Comparison of ENCODE assay signal across 1 cellular context in the genomic region with DNA sequence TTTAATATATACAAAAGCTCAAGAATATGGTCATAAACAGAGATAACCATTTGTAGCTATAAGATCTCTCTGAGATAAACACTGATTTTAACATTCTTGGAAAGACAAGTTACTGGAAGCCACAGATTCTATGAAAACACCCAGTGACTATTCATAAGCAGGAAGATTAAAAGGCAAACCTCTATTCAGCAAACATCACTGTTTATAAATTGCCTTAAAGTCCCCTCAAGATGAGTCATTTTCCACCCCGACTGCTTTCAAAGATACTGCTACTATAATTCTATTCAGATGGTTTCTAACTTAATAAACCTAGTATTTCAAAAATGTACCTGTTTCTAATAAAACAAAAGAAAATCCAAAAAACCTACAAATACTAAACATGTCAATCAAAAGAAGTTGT.
TF ChIP-seq lines count a peak whose summit lies in the region.

No MANE protein-coding gene starts in this region.

TF ChIP-seq in GM12878, 131 proteins besides CTCF, POLR2A, EP300 and RAD21 (continued from another document):
- TF ChIP-seq, protein P1, sequence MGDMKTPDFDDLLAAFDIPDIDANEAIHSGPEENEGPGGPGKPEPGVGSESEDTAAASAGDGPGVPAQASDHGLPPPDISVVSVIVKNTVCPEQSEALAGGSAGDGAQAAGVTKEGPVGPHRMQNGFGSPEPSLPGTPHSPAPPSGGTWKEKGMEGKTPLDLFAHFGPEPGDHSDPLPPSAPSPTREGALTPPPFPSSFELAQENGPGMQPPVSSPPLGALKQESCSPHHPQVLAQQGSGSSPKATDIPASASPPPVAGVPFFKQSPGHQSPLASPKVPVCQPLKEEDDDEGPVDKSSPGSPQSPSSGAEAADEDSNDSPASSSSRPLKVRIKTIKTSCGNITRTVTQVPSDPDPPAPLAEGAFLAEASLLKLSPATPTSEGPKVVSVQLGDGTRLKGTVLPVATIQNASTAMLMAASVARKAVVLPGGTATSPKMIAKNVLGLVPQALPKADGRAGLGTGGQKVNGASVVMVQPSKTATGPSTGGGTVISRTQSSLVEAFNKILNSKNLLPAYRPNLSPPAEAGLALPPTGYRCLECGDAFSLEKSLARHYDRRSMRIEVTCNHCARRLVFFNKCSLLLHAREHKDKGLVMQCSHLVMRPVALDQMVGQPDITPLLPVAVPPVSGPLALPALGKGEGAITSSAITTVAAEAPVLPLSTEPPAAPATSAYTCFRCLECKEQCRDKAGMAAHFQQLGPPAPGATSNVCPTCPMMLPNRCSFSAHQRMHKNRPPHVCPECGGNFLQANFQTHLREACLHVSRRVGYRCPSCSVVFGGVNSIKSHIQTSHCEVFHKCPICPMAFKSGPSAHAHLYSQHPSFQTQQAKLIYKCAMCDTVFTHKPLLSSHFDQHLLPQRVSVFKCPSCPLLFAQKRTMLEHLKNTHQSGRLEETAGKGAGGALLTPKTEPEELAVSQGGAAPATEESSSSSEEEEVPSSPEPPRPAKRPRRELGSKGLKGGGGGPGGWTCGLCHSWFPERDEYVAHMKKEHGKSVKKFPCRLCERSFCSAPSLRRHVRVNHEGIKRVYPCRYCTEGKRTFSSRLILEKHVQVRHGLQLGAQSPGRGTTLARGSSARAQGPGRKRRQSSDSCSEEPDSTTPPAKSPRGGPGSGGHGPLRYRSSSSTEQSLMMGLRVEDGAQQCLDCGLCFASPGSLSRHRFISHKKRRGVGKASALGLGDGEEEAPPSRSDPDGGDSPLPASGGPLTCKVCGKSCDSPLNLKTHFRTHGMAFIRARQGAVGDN (IDR thresholded peaks at IDR 0.05): no peak
- TF ChIP-seq KLF5 (IDR thresholded peaks at IDR 0.05; ENCODE audit: partially characterized antibody) (no peak), SREBF2 (IDR thresholded peaks at IDR 0.05; ENCODE audit: low read length) (no peak), MYB (IDR thresholded peaks at IDR 0.05; ENCODE audit: borderline replicate concordance, low read depth, low read length) (no peak), ZNF217 (IDR thresholded peaks at IDR 0.05) (no peak), FOXK2 (IDR thresholded peaks at IDR 0.05) (no peak), POLR2AphosphoS2 (IDR thresholded peaks at IDR 0.05; ENCODE audit: low read depth, low read length) (no peak), ZNF384 (IDR thresholded peaks at IDR 0.05; ENCODE audit: borderline replicate concordance, low read depth, low read length) (no peak), CREM (IDR thresholded peaks at IDR 0.05; ENCODE audit: low read depth) (no peak), NR2F1 (conservative IDR thresholded peaks at IDR 0.05) (no peak), TBL1XR1 (IDR thresholded peaks at IDR 0.05; ENCODE audit: low read depth, low read length) (no peak), TCF7 (IDR thresholded peaks at IDR 0.05; ENCODE audit: borderline replicate concordance) (no peak), IRF4 (IDR thresholded peaks at IDR 0.05; ENCODE audit: low read depth, low read length) (no peak), YBX1 (IDR thresholded peaks at IDR 0.05) (no peak), SRF (IDR thresholded peaks at IDR 0.05; ENCODE audit: low read depth in 2 of 2, low read length in 2 of 2) (no peak)
- TF ChIP-seq, protein P2, sequence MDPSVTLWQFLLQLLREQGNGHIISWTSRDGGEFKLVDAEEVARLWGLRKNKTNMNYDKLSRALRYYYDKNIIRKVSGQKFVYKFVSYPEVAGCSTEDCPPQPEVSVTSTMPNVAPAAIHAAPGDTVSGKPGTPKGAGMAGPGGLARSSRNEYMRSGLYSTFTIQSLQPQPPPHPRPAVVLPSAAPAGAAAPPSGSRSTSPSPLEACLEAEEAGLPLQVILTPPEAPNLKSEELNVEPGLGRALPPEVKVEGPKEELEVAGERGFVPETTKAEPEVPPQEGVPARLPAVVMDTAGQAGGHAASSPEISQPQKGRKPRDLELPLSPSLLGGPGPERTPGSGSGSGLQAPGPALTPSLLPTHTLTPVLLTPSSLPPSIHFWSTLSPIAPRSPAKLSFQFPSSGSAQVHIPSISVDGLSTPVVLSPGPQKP (IDR thresholded peaks at IDR 0.05; ENCODE audit: low read depth, low read length): no peak
- TF ChIP-seq, protein P3, sequence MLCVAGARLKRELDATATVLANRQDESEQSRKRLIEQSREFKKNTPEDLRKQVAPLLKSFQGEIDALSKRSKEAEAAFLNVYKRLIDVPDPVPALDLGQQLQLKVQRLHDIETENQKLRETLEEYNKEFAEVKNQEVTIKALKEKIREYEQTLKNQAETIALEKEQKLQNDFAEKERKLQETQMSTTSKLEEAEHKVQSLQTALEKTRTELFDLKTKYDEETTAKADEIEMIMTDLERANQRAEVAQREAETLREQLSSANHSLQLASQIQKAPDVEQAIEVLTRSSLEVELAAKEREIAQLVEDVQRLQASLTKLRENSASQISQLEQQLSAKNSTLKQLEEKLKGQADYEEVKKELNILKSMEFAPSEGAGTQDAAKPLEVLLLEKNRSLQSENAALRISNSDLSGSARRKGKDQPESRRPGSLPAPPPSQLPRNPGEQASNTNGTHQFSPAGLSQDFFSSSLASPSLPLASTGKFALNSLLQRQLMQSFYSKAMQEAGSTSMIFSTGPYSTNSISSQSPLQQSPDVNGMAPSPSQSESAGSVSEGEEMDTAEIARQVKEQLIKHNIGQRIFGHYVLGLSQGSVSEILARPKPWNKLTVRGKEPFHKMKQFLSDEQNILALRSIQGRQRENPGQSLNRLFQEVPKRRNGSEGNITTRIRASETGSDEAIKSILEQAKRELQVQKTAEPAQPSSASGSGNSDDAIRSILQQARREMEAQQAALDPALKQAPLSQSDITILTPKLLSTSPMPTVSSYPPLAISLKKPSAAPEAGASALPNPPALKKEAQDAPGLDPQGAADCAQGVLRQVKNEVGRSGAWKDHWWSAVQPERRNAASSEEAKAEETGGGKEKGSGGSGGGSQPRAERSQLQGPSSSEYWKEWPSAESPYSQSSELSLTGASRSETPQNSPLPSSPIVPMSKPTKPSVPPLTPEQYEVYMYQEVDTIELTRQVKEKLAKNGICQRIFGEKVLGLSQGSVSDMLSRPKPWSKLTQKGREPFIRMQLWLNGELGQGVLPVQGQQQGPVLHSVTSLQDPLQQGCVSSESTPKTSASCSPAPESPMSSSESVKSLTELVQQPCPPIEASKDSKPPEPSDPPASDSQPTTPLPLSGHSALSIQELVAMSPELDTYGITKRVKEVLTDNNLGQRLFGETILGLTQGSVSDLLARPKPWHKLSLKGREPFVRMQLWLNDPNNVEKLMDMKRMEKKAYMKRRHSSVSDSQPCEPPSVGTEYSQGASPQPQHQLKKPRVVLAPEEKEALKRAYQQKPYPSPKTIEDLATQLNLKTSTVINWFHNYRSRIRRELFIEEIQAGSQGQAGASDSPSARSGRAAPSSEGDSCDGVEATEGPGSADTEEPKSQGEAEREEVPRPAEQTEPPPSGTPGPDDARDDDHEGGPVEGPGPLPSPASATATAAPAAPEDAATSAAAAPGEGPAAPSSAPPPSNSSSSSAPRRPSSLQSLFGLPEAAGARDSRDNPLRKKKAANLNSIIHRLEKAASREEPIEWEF (IDR thresholded peaks at IDR 0.05; ENCODE audit: insufficient replicate concordance, low read depth, low read length): no peak
- TF ChIP-seq, protein P4, sequence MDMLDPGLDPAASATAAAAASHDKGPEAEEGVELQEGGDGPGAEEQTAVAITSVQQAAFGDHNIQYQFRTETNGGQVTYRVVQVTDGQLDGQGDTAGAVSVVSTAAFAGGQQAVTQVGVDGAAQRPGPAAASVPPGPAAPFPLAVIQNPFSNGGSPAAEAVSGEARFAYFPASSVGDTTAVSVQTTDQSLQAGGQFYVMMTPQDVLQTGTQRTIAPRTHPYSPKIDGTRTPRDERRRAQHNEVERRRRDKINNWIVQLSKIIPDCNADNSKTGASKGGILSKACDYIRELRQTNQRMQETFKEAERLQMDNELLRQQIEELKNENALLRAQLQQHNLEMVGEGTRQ (IDR thresholded peaks at IDR 0.05; ENCODE audit: borderline replicate concordance, low read depth, low read length): no peak
TF ChIP-seq in GM12878: peak in this region for 0.
